9 cellular contexts compared by ENCODE assay signal in genomic region chr10:98030093-98030821, GRCh38. TPM values are rescaled to one million over a fixed set of nuclear protein-coding genes. Genes with fewer than 3 reads are reported as not detected.
DNase-seq lines count a peak whose midpoint lies in the region; ATAC-seq, FAIRE-seq and TF ChIP-seq lines count a peak whose summit lies in the region.
"Had no signal": no experiment of that assay in that cellular context is flagged by ENCODE, and none has a peak within 500 bp of the region (broad histone marks: within the 10 kb centered on the region; RNA-seq: fewer than 3 reads in every experiment).

A gene with protein sequence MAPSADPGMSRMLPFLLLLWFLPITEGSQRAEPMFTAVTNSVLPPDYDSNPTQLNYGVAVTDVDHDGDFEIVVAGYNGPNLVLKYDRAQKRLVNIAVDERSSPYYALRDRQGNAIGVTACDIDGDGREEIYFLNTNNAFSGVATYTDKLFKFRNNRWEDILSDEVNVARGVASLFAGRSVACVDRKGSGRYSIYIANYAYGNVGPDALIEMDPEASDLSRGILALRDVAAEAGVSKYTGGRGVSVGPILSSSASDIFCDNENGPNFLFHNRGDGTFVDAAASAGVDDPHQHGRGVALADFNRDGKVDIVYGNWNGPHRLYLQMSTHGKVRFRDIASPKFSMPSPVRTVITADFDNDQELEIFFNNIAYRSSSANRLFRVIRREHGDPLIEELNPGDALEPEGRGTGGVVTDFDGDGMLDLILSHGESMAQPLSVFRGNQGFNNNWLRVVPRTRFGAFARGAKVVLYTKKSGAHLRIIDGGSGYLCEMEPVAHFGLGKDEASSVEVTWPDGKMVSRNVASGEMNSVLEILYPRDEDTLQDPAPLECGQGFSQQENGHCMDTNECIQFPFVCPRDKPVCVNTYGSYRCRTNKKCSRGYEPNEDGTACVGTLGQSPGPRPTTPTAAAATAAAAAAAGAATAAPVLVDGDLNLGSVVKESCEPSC (minus strand): TSS chr10:98030621. CDS start chr10:98030472, 149 bp downstream.

- no peaks in the 10 kb centered on the region for H3F3A ChIP-seq in PC-9 (ENCODE audit: insufficient read depth, low read depth)

- H3K9me3 ChIP-seq in BE2C (no peaks in the 10 kb centered on the region), HepG2 (ENCODE audit: low read length) (no peaks in the 10 kb centered on the region), PC-9 (ENCODE audit: insufficient read depth, low read depth) (no peaks in the 10 kb centered on the region)

- H3K4me3 ChIP-seq in BE2C (ENCODE audit: low read depth, low read length), result no peak within 1 kb of the TSS; the same call in 1 of the 2 replicates
- no peak within 1 kb of the TSS for H3K4me3 ChIP-seq in HepG2 (replicated peaks in 1 of 3; ENCODE audit: insufficient read depth in 1 of 3, low read depth in 2 of 3, low read length in 3 of 3)
- no peak within 1 kb of the TSS for H3K4me3 ChIP-seq in PC-9

- DNase-seq in BE2C (peak; percentile 78), NCI-H1105 (lab: John Stamatoyannopoulos, UW) (peak; percentile 44), cerebellar cortex (ENCODE audit: low spot score) (peak; percentile 80), HepG2 (ENCODE audit: low spot score) (no peak), substantia nigra (lab: John Stamatoyannopoulos, UW) (peak in 47 of 49 donors; percentile 12 to 93 (median 58)), PC-9 (no peak), EL (no peak)

- H3K9ac ChIP-seq in HepG2 (ENCODE audit: insufficient read depth, low read depth, low read length), result no peak within 1 kb of the TSS

- BruUV-seq in HepG2 (replicated peaks; lab: Mats Ljungman, UMichigan) (no TSS peak), PC-9 (replicated peaks; lab: Mats Ljungman, UMichigan) (no TSS peak)

- TF ChIP-seq EP300 in HepG2 (IDR thresholded peaks at IDR 0.05; ENCODE audit: low read depth in 2 of 2, low read length in 2 of 2), result no peak
- no peak for TF ChIP-seq EP300 in HepG2 (CRISPR knock-in tag; IDR thresholded peaks at IDR 0.05; ENCODE audit: borderline replicate concordance)

- H2AFZ ChIP-seq in HepG2 (ENCODE audit: low read length) (no peak within 1 kb of the TSS), PC-9 (no peak within 1 kb of the TSS)

- TF ChIP-seq CTCF in BE2C (IDR thresholded peaks at IDR 0.05; ENCODE audit: low read depth, low read length) (no peak), HepG2 (CRISPR knock-in tag; IDR thresholded peaks at IDR 0.05) (no peak), PC-9 (conservative IDR thresholded peaks at IDR 0.05) (no peak)

- H3K27me3 ChIP-seq in BE2C, result peaks cover 57% of the 10 kb centered on the region
- peaks cover 7 to 49% of the 10 kb centered on the region in 2 experiments; a peak in 4 of 5 replicates for H3K27me3 ChIP-seq in HepG2 (ENCODE audit: control insufficient read depth in 1 of 2, insufficient read depth in 2 of 2, low read length in 2 of 2)
- peaks cover 20% of the 10 kb centered on the region; the same call in 1 of the 2 replicates for H3K27me3 ChIP-seq in PC-9 (ENCODE audit: insufficient read depth, low read depth)

- ATAC-seq in HepG2 (peak; percentile 39), GM21367 (IDR thresholded peaks at IDR 0.05; ENCODE audit: unreplicated experiment) (no peak)

- H3K9me2 ChIP-seq in PC-9 (ENCODE audit: insufficient read depth), result no peaks in the 10 kb centered on the region

- POLR2A ChIA-PET in HepG2 (lab: Yijun Ruan, JAX) (no interaction called here), PC-9 (lab: Charles Lee; ENCODE audit: unreplicated experiment) (no interaction called here)

- intact Hi-C loops in HepG2 (cut with micrococcal nuclease; ENCODE audit: unreplicated experiment) (no loop called here), PC-9 (cut with micrococcal nuclease; ENCODE audit: unreplicated experiment) (no loop called here)

- H4K20me1 ChIP-seq in HepG2 (ENCODE audit: insufficient read depth, low read length) (0 out of 2 replicates have a peak, but pooled peaks cover 3% of the 10 kb centered on the region), PC-9 (ENCODE audit: insufficient read depth) (no peaks in the 10 kb centered on the region)

- H3K4me1 ChIP-seq in BE2C (no peaks in the 10 kb centered on the region), HepG2 (ENCODE audit: insufficient read depth, low read length) (no peaks in the 10 kb centered on the region), PC-9 (replicated peaks; ENCODE audit: insufficient read depth) (no peaks in the 10 kb centered on the region)

- CTCF ChIA-PET in HepG2 (lab: Yijun Ruan, JAX; ENCODE audit: low intra/inter-chr PET ratio, low total read pairs), result no interaction called here
- CTCF ChIA-PET in PC-9 (lab: Charles Lee), result no interaction called here

- no peaks in the 10 kb centered on the region for H3K79me2 ChIP-seq in HepG2 (ENCODE audit: insufficient read depth, low read length)
- no peaks in the 10 kb centered on the region for H3K79me2 ChIP-seq in PC-9 (ENCODE audit: low read depth)

- H3K27ac ChIP-seq in HepG2 (ENCODE audit: extremely low read length, insufficient read depth, low read length) (no peak within 1 kb of the TSS), substantia nigra (ENCODE audit: low read depth, low read length, poor library complexity, severe bottlenecking) (peak within 1 kb of the TSS; percentile 36), PC-9 (no peak within 1 kb of the TSS)

- TF ChIP-seq POLR2A in HepG2 (IDR thresholded peaks at IDR 0.05; ENCODE audit: insufficient read depth in 1 of 2, low read depth in 2 of 2, low read length in 2 of 2), result no peak

- no peaks in the 10 kb centered on the region for H3K36me3 ChIP-seq in BE2C
- H3K36me3 ChIP-seq in HepG2 (replicated peaks in 1 of 2; ENCODE audit: control insufficient read depth in 1 of 2, insufficient read depth in 2 of 2, low read length in 2 of 2), result no peaks in the 10 kb centered on the region
- no peaks in the 10 kb centered on the region for H3K36me3 ChIP-seq in PC-9 (ENCODE audit: low read depth)

- WGBS in HepG2 (ENCODE audit: low lambda C conversion rate), result 53% methylated on average over 49 of the region's 86 CpGs

- TF ChIP-seq RAD21 in HepG2 (CRISPR knock-in tag; IDR thresholded peaks at IDR 0.05), result no peak

- in situ Hi-C loops in HepG2 (cut with HindIII; ENCODE audit: extremely low pct_ligation_motif_present, low pct_unique_long_range_greater_than_20kb), result no loop called here

- H3K4me2 ChIP-seq in HepG2 (ENCODE audit: low read depth, low read length) (peak within 1 kb of the TSS; percentile 27; the same call in 1 of the 2 replicates), PC-9 (no peak within 1 kb of the TSS)

- FAIRE-seq in HepG2 (lab: Jason Lieb, UNC), result no peak
- FAIRE-seq: GM18507 had no signal

TF ChIP-seq in HepG2, 621 proteins besides CTCF, POLR2A, EP300 and RAD21 (continues in another document):
- TF ChIP-seq MNT (IDR thresholded peaks at IDR 0.05) (no peak), GMEB2 (CRISPR knock-in tag; IDR thresholded peaks at IDR 0.05; ENCODE audit: low read depth) (no peak), ARNT2 (CRISPR knock-in tag; IDR thresholded peaks at IDR 0.05; ENCODE audit: low read depth) (no peak), ZNF773 (CRISPR knock-in tag; IDR thresholded peaks at IDR 0.05; ENCODE audit: borderline replicate concordance) (no peak)

RNA-seq across cellular contexts. Expression of the gene that starts here (rescaled TPM):
- not detected for polyA plus RNA-seq in BE2C (2012; ENCODE audit: insufficient read depth, insufficient read length, low read depth)
- total RNA-seq in HepG2 (2016; rRNA removed; fragmentation: Illumina TruSeq; extraction: Trizol) (not detected in 2 replicates), PC-9 (2021) (not detected in 2 replicates)
- not detected in 2 replicates for total RNA-seq in HepG2 (2016; cell fraction: cytosol; rRNA removed; fragmentation: Illumina TruSeq; extraction: Trizol; ENCODE audit: low read depth)
- not detected in 2 replicates for total RNA-seq in HepG2 (2016; cell fraction: insoluble cytoplasmic fraction; rRNA removed; fragmentation: Illumina TruSeq; extraction: Trizol)
- total RNA-seq in HepG2 (2016; cell fraction: membrane; rRNA removed; fragmentation: Illumina TruSeq; extraction: Trizol), result not detected in 2 replicates
- not detected in 2 replicates for total RNA-seq in HepG2 (2016; cell fraction: nucleus; rRNA removed; fragmentation: Illumina TruSeq; extraction: Trizol)
- not detected in 2 replicates for polyA plus RNA-seq in HepG2 (2011; rRNA removed)
- polyA plus RNA-seq in HepG2 (2011; cell fraction: cytosol; rRNA removed), result not detected in 2 replicates
- 0.09 TPM in 1 of 2 replicates, not detected in the other for polyA plus RNA-seq in HepG2 (2011; cell fraction: nucleus; rRNA removed)
- polyA plus RNA-seq in HepG2 (2012), result not detected in 2 replicates
- not detected in 2 replicates for polyA plus RNA-seq in HepG2 (2016; cell fraction: cytosol; fragmentation: Illumina TruSeq; extraction: Trizol; ENCODE audit: low read depth)
- polyA plus RNA-seq in HepG2 (2016; cell fraction: insoluble cytoplasmic fraction; fragmentation: Illumina TruSeq; extraction: Trizol; ENCODE audit: low read depth), result not detected in 2 replicates
- polyA plus RNA-seq in HepG2 (2016; cell fraction: membrane; fragmentation: Illumina TruSeq; extraction: Trizol; ENCODE audit: low read depth), result not detected in 2 replicates
- not detected in 2 replicates for polyA plus RNA-seq in HepG2 (2016; cell fraction: nucleus; fragmentation: Illumina TruSeq; extraction: Trizol; ENCODE audit: insufficient read depth, low read depth)
- polyA minus RNA-seq in HepG2 (2011; rRNA and poly(A)+ RNA removed; ENCODE audit: low replicate concordance), result not detected in 2 replicates
- polyA minus RNA-seq in HepG2 (2011; cell fraction: cytosol; rRNA and poly(A)+ RNA removed), result not detected in 2 replicates
- not detected in 2 replicates for polyA minus RNA-seq in HepG2 (2011; cell fraction: nucleus; rRNA and poly(A)+ RNA removed)

Comparison
In these comparisons a context has a peak if more than half of its experiments do, and no peak if none do; other contexts are left out.
1. Peak in ATAC-seq and H3K4me2 ChIP-seq in HepG2; RNA of the gene not detected or under 1 TPM.
2. DNase-seq: peak in BE2C (single experiment), NCI-H1105 (single experiment), cerebellar cortex (single experiment) and substantia nigra (47 of 49); none in HepG2 (single experiment), PC-9 (0 of 2) and EL (single experiment).